ENCODE assay signal across 16 cellular contexts in genomic region chr5:69335341-69335975, GRCh38. TPM values are rescaled to one million over a fixed set of nuclear protein-coding genes. Genes with fewer than 3 reads are reported as not detected.
A peak's percentile ranks its signal among the peaks of the same experiment; 100 is the strongest.
DNase-seq lines count a peak whose midpoint lies in the region; ATAC-seq and TF ChIP-seq lines count a peak whose summit lies in the region.
"Had no signal": no experiment of that assay in that cellular context is flagged by ENCODE, and none has a peak within 500 bp of the region (broad histone marks: within the 10 kb centered on the region; RNA-seq: fewer than 3 reads in every experiment).

No MANE protein-coding gene starts in this region.

- no peak overlapping the region for H3K23ac ChIP-seq in H9 (ENCODE audit: insufficient read length, low read depth, low read length)

- H3K27ac Mint-ChIP-seq in H9, result no peak overlapping the region
- H3K27ac Mint-ChIP-seq: activated CD8-positive, alpha-beta T cell treated with anti-CD3 and anti-CD28 coated beads, Interleukin-2, amount 10 ng/mL, durations not matched to agents 7 days and 5 days; mesothelial cell of epicardium had no signal

- H3K23me2 ChIP-seq in H9 (ENCODE audit: insufficient read length, low read depth, low read length, poor library complexity, severe bottlenecking), result peaks cover 6% of the 10 kb centered on the region

- no peaks in the 10 kb centered on the region for H3K79me1 ChIP-seq in H9 (ENCODE audit: insufficient read depth, low read depth, low read length, poor library complexity, severe bottlenecking)

- H3K18ac ChIP-seq in H9 (ENCODE audit: insufficient read length, low read depth, low read length), result no peak overlapping the region

- 86 to 89% methylated on average over 7 of the region's 7 CpGs for WGBS in GM23248 (ENCODE audit: low coverage in 1 of 2, low lambda C conversion rate in 2 of 2, missing lambda C conversion rate in 2 of 2), 2 experiments
- WGBS in H9 (ENCODE audit: extremely low coverage, insufficient read length, low lambda C conversion rate), result no CpG with 5 or more reads among the region's 7 CpGs
- 88 to 92% (median 91%) methylated on average over 7 of the region's 7 CpGs for WGBS in ovary, 3 donors

- no peak overlapping the region for H2BK12ac ChIP-seq in H9 (ENCODE audit: insufficient read length, low read depth, low read length)

- no peaks in the 10 kb centered on the region for H3K9me3 ChIP-seq in GM23248 (ENCODE audit: low read depth)
- no peaks in the 10 kb centered on the region for H3K9me3 ChIP-seq in neutrophil
- no peaks in the 10 kb centered on the region for H3K9me3 ChIP-seq in H9 (ENCODE audit: control insufficient read depth, low read depth, low read length)
- H3K9me3 ChIP-seq in ovary, result no peaks in the 10 kb centered on the region
- H3K9me3 ChIP-seq: esophagus muscularis mucosa, HAP-1, SJSA1, thyroid gland had no signal

- no peak for TF ChIP-seq EP300 in ovary (IDR thresholded peaks at IDR 0.05)

- H3K4me1 ChIP-seq in GM23248 (ENCODE audit: insufficient read depth) (0 out of 2 replicates have a peak, but pooled peaks cover 3% of the 10 kb centered on the region), neutrophil (ENCODE audit: control insufficient read depth in 1 of 2, insufficient read depth in 1 of 2, low read depth in 1 of 2, low read length in 1 of 2) (peaks cover 47 to 50% of the 10 kb centered on the region in 2 experiments), H9 (ENCODE audit: insufficient read depth, low read length) (no peaks in the 10 kb centered on the region), ovary (ENCODE audit: insufficient read depth) (peaks cover 4% of the 10 kb centered on the region)

- no peak overlapping the region for H4K8ac ChIP-seq in H9 (replicated peaks; ENCODE audit: insufficient read length, low read depth, low read length)

- no peak for ATAC-seq in HG03025 (IDR thresholded peaks at IDR 0.05; ENCODE audit: low FRiP score, unreplicated experiment)

- peak overlapping the region; percentile 83; the same call in 1 of the 2 replicates for H2AFZ ChIP-seq in GM23248
- H2AFZ ChIP-seq in H9 (ENCODE audit: low read length), result no peak overlapping the region

- no peaks in the 10 kb centered on the region for H3K36me3 ChIP-seq in GM23248 (ENCODE audit: low read depth)
- no peaks in the 10 kb centered on the region for H3K36me3 ChIP-seq in neutrophil
- H3K36me3 ChIP-seq in ovary, result no peaks in the 10 kb centered on the region
- H3K36me3 ChIP-seq: esophagus muscularis mucosa, HAP-1, SJSA1, thyroid gland had no signal

- H3K79me2 ChIP-seq in GM23248 (ENCODE audit: insufficient read depth) (no peaks in the 10 kb centered on the region), H9 (ENCODE audit: insufficient read depth, low read length) (no peaks in the 10 kb centered on the region)

- DNase-seq in GM23248 (peak; percentile 36), NOMO-1 (lab: John Stamatoyannopoulos, UW; ENCODE audit: unreplicated experiment in 2 of 2) (peak; percentile 54 to 56), amniotic epithelial cell (ENCODE audit: low read depth) (peak; percentile 12), H9 (no peak), ovary (no peak)

- H3K4me3 ChIP-seq in GM23248 (no peak overlapping the region), neutrophil (ENCODE audit: low read depth in 1 of 2, low read length in 1 of 2) (peak overlapping the region in 1 of 2 experiments; percentile 32), ovary (no peak overlapping the region)
- H3K4me3 ChIP-seq: HAP-1, SJSA1, thyroid gland had no signal

- H3K4ac ChIP-seq in H9 (ENCODE audit: low read depth, low read length), result no peak overlapping the region

- H2BK20ac ChIP-seq in H9 (ENCODE audit: low read depth, low read length, poor library complexity, severe bottlenecking), result no peak overlapping the region

- peaks cover 4% of the 10 kb centered on the region; the same call in 1 of the 2 replicates for H3F3A ChIP-seq in GM23248 (ENCODE audit: insufficient read depth)

- no peak overlapping the region for H2BK5ac ChIP-seq in H9 (ENCODE audit: insufficient read length, low read length)

- no peak overlapping the region for H4K91ac ChIP-seq in H9 (ENCODE audit: insufficient read length, low read depth, low read length)

- peaks cover 6 to 8% of the 10 kb centered on the region in 2 experiments for H3K4me1 Mint-ChIP-seq in H9

- TF ChIP-seq POLR2A in ovary (IDR thresholded peaks at IDR 0.05), result no peak

- no peaks in the 10 kb centered on the region for H3K9me3 Mint-ChIP-seq in H9
- H3K9me3 Mint-ChIP-seq: activated T-cell treated with anti-CD3 and anti-CD28 coated beads, Interleukin-2, amount 50 U/mL, for 4 hours; mesothelial cell of epicardium; natural killer cell treated with Interleukin-12 subunit alpha and Interleukin-12 subunit beta and Interleukin-15 and Interleukin-18, amount 100 ng/mL, for 72 hours had no signal

- H4K20me1 ChIP-seq in GM23248 (ENCODE audit: insufficient read depth) (no peaks in the 10 kb centered on the region), H9 (ENCODE audit: control insufficient read depth, insufficient read depth, insufficient read length) (no peaks in the 10 kb centered on the region)

- no peak overlapping the region for H2BK15ac ChIP-seq in H9 (ENCODE audit: low read depth, low read length)

- H3K4me2 ChIP-seq in GM23248 (ENCODE audit: unreplicated experiment) (no peak overlapping the region), H9 (ENCODE audit: insufficient read depth, insufficient read length, low read length) (no peak overlapping the region)

- no peak overlapping the region for H3K56ac ChIP-seq in H9 (ENCODE audit: insufficient read length, low read depth, low read length)

- no peak overlapping the region for H3K4me3 Mint-ChIP-seq in H9
- H3K4me3 Mint-ChIP-seq: activated CD8-positive, alpha-beta T cell treated with anti-CD3 and anti-CD28 coated beads, Interleukin-2, amount 10 ng/mL, durations not matched to agents 7 days and 5 days; activated T-cell treated with anti-CD3 and anti-CD28 coated beads, Interleukin-2, amount 50 U/mL, for 4 hours had no signal

- H3K27ac ChIP-seq in GM23248, result no peak overlapping the region
- peak overlapping the region; percentile 71 for H3K27ac ChIP-seq in neutrophil
- no peak overlapping the region for H3K27ac ChIP-seq in H9 (ENCODE audit: insufficient read length, low read depth, low read length)
- no peak overlapping the region for H3K27ac ChIP-seq in ovary
- H3K27ac ChIP-seq: SJSA1, thyroid gland had no signal

- no peaks in the 10 kb centered on the region for H3K9me2 ChIP-seq in GM23248 (ENCODE audit: insufficient read depth)

- H2BK120ac ChIP-seq in H9 (ENCODE audit: low read depth, low read length, poor library complexity, severe bottlenecking), result no peak overlapping the region

- in situ Hi-C loops in GM23248 (cut with MboI), result no loop called here

- H2AK5ac ChIP-seq in H9 (ENCODE audit: insufficient read length, low read length), result no peak overlapping the region

- TF ChIP-seq CTCF in neutrophil (IDR thresholded peaks at IDR 0.05), result no peak
- no peak for TF ChIP-seq CTCF in H9 (conservative IDR thresholded peaks at IDR 0.05)
- no peak for TF ChIP-seq CTCF in ovary (IDR thresholded peaks at IDR 0.05)

- H3K9ac ChIP-seq in GM23248 (no peak overlapping the region), H9 (ENCODE audit: extremely low read depth, insufficient read length, low read length) (no peak overlapping the region)

- H3K14ac ChIP-seq in H9 (ENCODE audit: insufficient read depth, low read length), result no peak overlapping the region

- H3K27me3 ChIP-seq in GM23248 (replicated peaks; ENCODE audit: insufficient read depth), result no peaks in the 10 kb centered on the region
- H3K27me3 ChIP-seq in neutrophil, result no peaks in the 10 kb centered on the region
- H3K27me3 ChIP-seq in H9 (ENCODE audit: insufficient read depth, low read length), result 0 out of 2 replicates have a peak, but pooled peaks cover 2% of the 10 kb centered on the region
- no peaks in the 10 kb centered on the region for H3K27me3 ChIP-seq in ovary
- H3K27me3 ChIP-seq: esophagus muscularis mucosa, SJSA1, thyroid gland had no signal

- H4K5ac ChIP-seq in H9 (ENCODE audit: insufficient read length, low read depth, low read length), result no peak overlapping the region

- H3K36me3 Mint-ChIP-seq in H9 (ENCODE audit: insufficient read depth in 1 of 3, low read depth in 3 of 3), result no peaks in the 10 kb centered on the region
- H3K36me3 Mint-ChIP-seq: mesothelial cell of epicardium; natural killer cell treated with Interleukin-12 subunit alpha and Interleukin-12 subunit beta and Interleukin-15 and Interleukin-18, amount 100 ng/mL, for 72 hours had no signal

- no peak overlapping the region for H3T11ph ChIP-seq in H9 (ENCODE audit: low read length)

- peaks cover 11% of the 10 kb centered on the region for H3K27me3 Mint-ChIP-seq in H9 (ENCODE audit: low read depth)
- H3K27me3 Mint-ChIP-seq: natural killer cell treated with Interleukin-12 subunit alpha and Interleukin-12 subunit beta and Interleukin-15 and Interleukin-18, amount 100 ng/mL, for 72 hours; progenitor cell of endocrine pancreas had no signal

- intact Hi-C loops in ovary (cut with DNase I), result loop anchor here in 1 of 4 donors (10.0 kb wide), 2 partner anchors 171 to 241 kb away; partner anchors contain the start of genes CCNB1 and SLC30A5

RNA-seq across cellular contexts. Expression of gene CCDC125, which starts 2.9 kb away (rescaled TPM):
- total RNA-seq in GM23248 (2014; rRNA removed; shearing (Covaris generic)), result 0.97 and 1.9 TPM in 2 replicates
- polyA plus RNA-seq in GM23248 (2016; fragmentation: Nextera tagmentation; extraction: Ambion mirVana) (2.6 TPM in 2 replicates), ovary (1 to 10 TPM; 2.2 to 6.9 TPM)
- total RNA-seq in H9 (2021) (0.48 and 0.68 TPM in 2 replicates), ovary (1 to 10 TPM; 5.7 to 7.8 (median 6.7) TPM)

RNA-seq across cellular contexts. Expression of gene AK6, which starts 33.9 kb away (rescaled TPM):
- total RNA-seq in GM23248 (2014; rRNA removed; shearing (Covaris generic)), result 17.0 and 20.0 TPM in 2 replicates
- 125 and 136 TPM in 2 replicates for polyA plus RNA-seq in GM23248 (2016; fragmentation: Nextera tagmentation; extraction: Ambion mirVana)
- total RNA-seq in H9 (2021), result 39.0 and 40.8 TPM in 2 replicates
- total RNA-seq in ovary, result 10 to 100 TPM; 21.2 to 31.5 (median 27.0) TPM
- polyA plus RNA-seq in ovary, result 10 to 100 TPM; 29.8 to 40.2 TPM

RNA-seq across cellular contexts. Expression of gene TAF9, which starts 33.9 kb away (rescaled TPM):
- total RNA-seq in GM23248 (2014; rRNA removed; shearing (Covaris generic)), result 60.8 and 79.4 TPM in 2 replicates
- polyA plus RNA-seq in GM23248 (2016; fragmentation: Nextera tagmentation; extraction: Ambion mirVana) (117 and 118 TPM in 2 replicates), ovary (10 to 100 TPM; 46.2 to 47.2 TPM)
- total RNA-seq in H9 (2021) (82.4 and 85.0 TPM in 2 replicates), ovary (10 to 100 TPM; 19.7 to 48.2 (median 34.9) TPM)

RNA-seq across cellular contexts. Expression of gene RAD17, which starts 34.2 kb away (rescaled TPM):
- total RNA-seq in GM23248 (2014; rRNA removed; shearing (Covaris generic)), result 15.8 and 27.8 TPM in 2 replicates
- polyA plus RNA-seq in GM23248 (2016; fragmentation: Nextera tagmentation; extraction: Ambion mirVana) (20.5 and 21.7 TPM in 2 replicates), ovary (10 to 100 TPM; 11.8 to 16.9 TPM)
- total RNA-seq in H9 (2021) (28.5 and 31.9 TPM in 2 replicates), ovary (10 to 100 TPM; 11.9 to 21.7 (median 20.6) TPM)

Comparison
In these comparisons a context has a peak if more than half of its experiments do, and no peak if none do; other contexts are left out.
1. DNase-seq: peak in GM23248 (single experiment), NOMO-1 (2 of 2) and amniotic epithelial cell (single experiment); none in H9 (single experiment) and ovary (0 of 5).